Comparison of ENCODE assay signal across 8 cellular contexts in genomic region chr9:6681957-6682501, GRCh38. TPM values are rescaled to one million over a fixed set of nuclear protein-coding genes. Genes with fewer than 3 reads are reported as not detected.
DNase-seq lines count a peak whose midpoint lies in the region; ATAC-seq lines count a peak whose summit lies in the region.

No MANE protein-coding gene starts in this region.

- H3K4me1 Mint-ChIP-seq in CD4-positive, alpha-beta memory T cell, result peaks cover 14 to 34% (median 22%) of the 10 kb centered on the region in 4 donors
- peaks cover 12 to 20% of the 10 kb centered on the region in 2 donors for H3K4me1 Mint-ChIP-seq in natural killer cell treated with Interleukin-12 subunit alpha and Interleukin-12 subunit beta and Interleukin-15 and Interleukin-18, amount 100 ng/mL, for 72 hours (ENCODE audit: low read depth in 2 of 2)

- no peak for DNase-seq in CD4-positive, alpha-beta memory T cell
- DNase-seq in NCI-H748 (lab: John Stamatoyannopoulos, UW; ENCODE audit: unreplicated experiment), result peak; percentile 62
- peak; percentile 65 for DNase-seq in natural killer cell treated with Interleukin-12 subunit alpha and Interleukin-12 subunit beta and Interleukin-15 and Interleukin-18, amount 100 ng/mL, for 72 hours (ENCODE audit: low spot score)
- no peak for DNase-seq in effector CD4-positive, alpha-beta T cell
- no peak for DNase-seq in stimulated activated CD4-positive, alpha-beta T cell treated with anti-CD3 and anti-CD28 coated beads, Interleukin-2, amount 100 ng/mL, for 48 hours
- DNase-seq in SKM-1 (lab: John Stamatoyannopoulos, UW; ENCODE audit: unreplicated experiment), result no peak
- DNase-seq in ureter (ENCODE audit: low spot score), result no peak

- H3K4me3 Mint-ChIP-seq in CD4-positive, alpha-beta memory T cell, result peak overlapping the region; percentile 93 to 97 (median 95)
- H3K4me3 Mint-ChIP-seq in natural killer cell treated with Interleukin-12 subunit alpha and Interleukin-12 subunit beta and Interleukin-15 and Interleukin-18, amount 100 ng/mL, for 72 hours, result peak overlapping the region; percentile 98

- H3K9me3 Mint-ChIP-seq in CD4-positive, alpha-beta memory T cell, result no peaks in the 10 kb centered on the region
- no peaks in the 10 kb centered on the region for H3K9me3 Mint-ChIP-seq in natural killer cell treated with Interleukin-12 subunit alpha and Interleukin-12 subunit beta and Interleukin-15 and Interleukin-18, amount 100 ng/mL, for 72 hours

- no peaks in the 10 kb centered on the region for H3K27me3 ChIP-seq in CD4-positive, alpha-beta memory T cell (ENCODE audit: insufficient read depth, low read length)
- no peaks in the 10 kb centered on the region for H3K27me3 ChIP-seq in duodenal mucosa (ENCODE audit: control insufficient read depth in 1 of 2, insufficient read depth in 2 of 2, low read length in 2 of 2)

- H3K36me3 ChIP-seq in CD4-positive, alpha-beta memory T cell (ENCODE audit: insufficient read depth, low read length), result no peaks in the 10 kb centered on the region
- H3K36me3 ChIP-seq in duodenal mucosa (ENCODE audit: control insufficient read depth in 1 of 2, insufficient read depth in 2 of 2, low read length in 2 of 2), result no peaks in the 10 kb centered on the region

- POLR2A ChIA-PET in CD4-positive, alpha-beta memory T cell (lab: Charles Lee; ENCODE audit: partially characterized antibody), result interaction anchor here (0.6 to 3.2 kb wide), 15 partner anchors 8 to 667 kb away, joined by 3 to 112 read pairs (median 5); partner anchors contain the start of genes KDM4C, RANBP6 and UHRF2

- H3K9ac ChIP-seq in duodenal mucosa (ENCODE audit: low read depth in 1 of 2, low read length in 2 of 2), result peak overlapping the region; percentile 91 to 96

- H3K36me3 Mint-ChIP-seq in CD4-positive, alpha-beta memory T cell, result peaks cover 0 to 7% of the 10 kb centered on the region in 2 donors
- no peaks in the 10 kb centered on the region for H3K36me3 Mint-ChIP-seq in natural killer cell treated with Interleukin-12 subunit alpha and Interleukin-12 subunit beta and Interleukin-15 and Interleukin-18, amount 100 ng/mL, for 72 hours

- H3K4me3 ChIP-seq in CD4-positive, alpha-beta memory T cell (ENCODE audit: low read length in 2 of 2), result peak overlapping the region; percentile 91 to 99
- peak overlapping the region; percentile 77 to 97 for H3K4me3 ChIP-seq in duodenal mucosa (ENCODE audit: low read depth in 1 of 2, low read length in 2 of 2)

- peaks cover 23% of the 10 kb centered on the region for H3K4me1 ChIP-seq in CD4-positive, alpha-beta memory T cell (ENCODE audit: insufficient read depth, low read length)
- H3K4me1 ChIP-seq in duodenal mucosa (ENCODE audit: control insufficient read depth in 1 of 2, insufficient read depth in 2 of 2, low read length in 2 of 2), result peaks cover 3 to 8% of the 10 kb centered on the region in 2 donors

- CTCF ChIA-PET in CD4-positive, alpha-beta memory T cell (lab: Charles Lee; ENCODE audit: partially characterized antibody), result interaction anchor here (0.7 to 1.9 kb wide), 8 partner anchors 9 to 269 kb away, joined by 3 to 10 read pairs (median 4); partner anchors contain the start of genes KDM4C and UHRF2

- intact Hi-C loops in CD4-positive, alpha-beta memory T cell (cut with micrococcal nuclease), result loop anchor here (1.0 to 10.0 kb wide), 7 partner anchors 22 to 1997 kb away; partner anchors contain the start of genes KDM4C, RIC1 and UHRF2

- no peaks in the 10 kb centered on the region for H3K9me3 ChIP-seq in CD4-positive, alpha-beta memory T cell (ENCODE audit: control insufficient read depth in 1 of 2, low read length in 2 of 2)
- no peaks in the 10 kb centered on the region for H3K9me3 ChIP-seq in duodenal mucosa (ENCODE audit: control insufficient read depth in 1 of 2, low read length in 2 of 2)

- peak overlapping the region; percentile 82 for H3K27ac ChIP-seq in CD4-positive, alpha-beta memory T cell (ENCODE audit: low read depth, low read length)
- H3K27ac ChIP-seq in duodenal mucosa (ENCODE audit: low read depth, low read length), result peak overlapping the region; percentile 99

- no peak for ATAC-seq in natural killer cell treated with Interleukin-12 subunit alpha and Interleukin-12 subunit beta and Interleukin-15 and Interleukin-18, amount 100 ng/mL, for 72 hours

- H3K27ac Mint-ChIP-seq in CD4-positive, alpha-beta memory T cell, result peak overlapping the region; percentile 94 to 100 (median 99)
- peak overlapping the region; percentile 99 for H3K27ac Mint-ChIP-seq in natural killer cell treated with Interleukin-12 subunit alpha and Interleukin-12 subunit beta and Interleukin-15 and Interleukin-18, amount 100 ng/mL, for 72 hours

- no peaks in the 10 kb centered on the region for H3K27me3 Mint-ChIP-seq in CD4-positive, alpha-beta memory T cell
- H3K27me3 Mint-ChIP-seq in natural killer cell treated with Interleukin-12 subunit alpha and Interleukin-12 subunit beta and Interleukin-15 and Interleukin-18, amount 100 ng/mL, for 72 hours, result no peaks in the 10 kb centered on the region

RNA-seq across cellular contexts. Expression of gene GLDC, which starts 36.5 kb away (rescaled TPM):
- total RNA-seq in CD4-positive, alpha-beta memory T cell, result not detected
- under 1 TPM in 1 of 2 donors, not detected in 1; 0.20 TPM for polyA plus RNA-seq in CD4-positive, alpha-beta memory T cell
- 10 to 100 TPM in 1 of 2 donors, 1 to 10 TPM in 1; 1.4 to 15.2 TPM for total RNA-seq in natural killer cell treated with Interleukin-12 subunit alpha and Interleukin-12 subunit beta and Interleukin-15 and Interleukin-18, amount 100 ng/mL, for 72 hours
- total RNA-seq in ureter, result 117 TPM

Comparison
In these comparisons a context has a peak if more than half of its experiments do, and no peak if none do; other contexts are left out.
1. DNase-seq: peak in NCI-H748 (single experiment) and natural killer cell treated with Interleukin-12 subunit alpha and Interleukin-12 subunit beta and Interleukin-15 and Interleukin-18, amount 100 ng/mL, for 72 hours (single experiment); none in CD4-positive, alpha-beta memory T cell (0 of 5), effector CD4-positive, alpha-beta T cell (single experiment), stimulated activated CD4-positive, alpha-beta T cell treated with anti-CD3 and anti-CD28 coated beads, Interleukin-2, amount 100 ng/mL, for 48 hours (0 of 2), SKM-1 (single experiment) and ureter (single experiment).